In the genomic region with DNA sequence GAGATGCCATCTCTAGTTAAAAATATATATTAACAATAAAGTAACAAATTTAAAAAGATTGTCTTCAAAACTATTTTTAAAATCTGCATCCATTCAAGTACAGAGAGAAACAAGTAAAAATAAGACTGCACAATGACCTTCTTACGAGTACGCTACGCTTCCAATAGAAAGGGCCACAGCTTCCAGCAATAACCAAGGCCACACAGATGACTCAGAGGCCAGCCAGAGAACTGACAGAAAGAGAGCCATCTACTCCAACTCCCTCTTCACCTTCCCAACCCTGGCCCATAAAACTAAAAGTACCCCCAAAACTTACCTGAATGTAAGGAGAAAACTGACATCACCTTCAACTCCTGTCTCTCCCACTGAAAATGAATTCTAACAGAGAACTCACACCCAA, we compare ENCODE assay signal across 25 cellular contexts. TPM values are rescaled to one million over a fixed set of nuclear protein-coding genes. Genes with fewer than 3 reads are reported as not detected.
"Had no signal": no experiment of that assay in that cellular context is flagged by ENCODE, and none has a peak within 500 bp of the region (broad histone marks: within the 10 kb centered on the region; RNA-seq: fewer than 3 reads in every experiment).

No MANE protein-coding gene starts in this region.

- H3K4me3 Mint-ChIP-seq: naive thymus-derived CD4-positive, alpha-beta T cell; natural killer cell treated with Interleukin-12 subunit alpha and Interleukin-12 subunit beta and Interleukin-15 and Interleukin-18, amount 100 ng/mL, for 72 hours; stimulated activated naive B cell treated with anti-CD40 and anti-IgM and Interleukin-4, amounts not matched to agents 10 μg/mL and 1 μg/mL and 100 μg/mL, for 72 hours had no signal

- H3K9ac ChIP-seq: parathyroid adenoma had no signal

- H2AFZ ChIP-seq: parathyroid adenoma had no signal

- H3K79me2 ChIP-seq: parathyroid adenoma had no signal

- ATAC-seq: naive thymus-derived CD4-positive, alpha-beta T cell; natural killer cell treated with Interleukin-12 subunit alpha and Interleukin-12 subunit beta and Interleukin-15 and Interleukin-18, amount 100 ng/mL, for 72 hours; sciatic nerve; stimulated activated naive B cell treated with anti-CD40 and anti-IgM and Interleukin-4, amounts not matched to agents 10 μg/mL and 1 μg/mL and 100 μg/mL, for 72 hours; stimulated activated naive CD8-positive, alpha-beta T cell treated with anti-CD3 and anti-CD28 coated beads, Interleukin-15, Interleukin-2, amounts not matched to agents 100 U/mL and 50 U/mL, for 24 hours; upper lobe of right lung had no signal

- H3K4me3 ChIP-seq: left ventricle myocardium inferior, lung, mucosa of descending colon, right atrium auricular region, skin epidermis, stomach, thoracic aorta, tibial artery, upper lobe of right lung had no signal

- H3K9me3 Mint-ChIP-seq: immature natural killer cell; naive thymus-derived CD4-positive, alpha-beta T cell; natural killer cell treated with Interleukin-12 subunit alpha and Interleukin-12 subunit beta and Interleukin-15 and Interleukin-18, amount 100 ng/mL, for 72 hours; stimulated activated naive B cell treated with anti-CD40 and anti-IgM and Interleukin-4, amounts not matched to agents 10 μg/mL and 1 μg/mL and 100 μg/mL, for 72 hours had no signal

- H3K27me3 ChIP-seq: right atrium auricular region, stomach, tibial artery, upper lobe of right lung had no signal

- DNase-seq: hypothalamus; immature natural killer cell; left ventricle myocardium inferior; midbrain; mucosa of descending colon; occipital lobe; stimulated activated CD4-positive, alpha-beta T cell treated with anti-CD3 and anti-CD28 coated beads, Interleukin-12 subunit alpha, Interleukin-12 subunit beta, amount 100 ng/mL, for 4 hours; stimulated activated CD4-positive, alpha-beta T cell treated with anti-CD3 and anti-CD28 coated beads, Interleukin-2, amount 100 ng/mL, for 24 hours; stimulated activated CD4-positive, alpha-beta T cell treated with anti-CD3 and anti-CD28 coated beads, Interleukin-4, amount 100 ng/mL, for 1 hour; stimulated activated naive B cell treated with anti-CD40 and anti-IgM and Interleukin-4, amounts not matched to agents 10 μg/mL and 1 μg/mL and 100 μg/mL, for 72 hours; stimulated activated naive CD8-positive, alpha-beta T cell treated with anti-CD3 and anti-CD28 coated beads, Interleukin-15, Interleukin-2, amounts not matched to agents 100 U/mL and 50 U/mL, for 24 hours; stomach; tibial artery; upper lobe of right lung had no signal

- H3K9me3 ChIP-seq: left ventricle myocardium inferior, mucosa of descending colon, right atrium auricular region, stomach, thoracic aorta, tibial artery, upper lobe of right lung had no signal

- H3K27me3 Mint-ChIP-seq: natural killer cell treated with Interleukin-12 subunit alpha and Interleukin-12 subunit beta and Interleukin-15 and Interleukin-18, amount 100 ng/mL, for 72 hours; stimulated activated naive B cell treated with anti-CD40 and anti-IgM and Interleukin-4, amounts not matched to agents 10 μg/mL and 1 μg/mL and 100 μg/mL, for 72 hours had no signal

- H3K36me3 Mint-ChIP-seq: natural killer cell treated with Interleukin-12 subunit alpha and Interleukin-12 subunit beta and Interleukin-15 and Interleukin-18, amount 100 ng/mL, for 72 hours had no signal

- FAIRE-seq: islet of Langerhans, urothelium cell line had no signal

- H3K27ac ChIP-seq: left ventricle myocardium inferior, parathyroid adenoma, right atrium auricular region, skin epidermis, stomach, thoracic aorta, tibial artery, upper lobe of right lung had no signal

- H3K4me1 ChIP-seq: left ventricle myocardium inferior, parathyroid adenoma, right atrium auricular region, tibial artery, upper lobe of right lung had no signal

- H3K36me3 ChIP-seq: left ventricle myocardium inferior, upper lobe of right lung had no signal

RNA-seq across cellular contexts. Expression of a gene that starts 26.8 kb away (rescaled TPM):
- total RNA-seq: kidney epithelial cell had no signal
